Comparison of ENCODE assay signal across 8 cellular contexts in the genomic region with DNA sequence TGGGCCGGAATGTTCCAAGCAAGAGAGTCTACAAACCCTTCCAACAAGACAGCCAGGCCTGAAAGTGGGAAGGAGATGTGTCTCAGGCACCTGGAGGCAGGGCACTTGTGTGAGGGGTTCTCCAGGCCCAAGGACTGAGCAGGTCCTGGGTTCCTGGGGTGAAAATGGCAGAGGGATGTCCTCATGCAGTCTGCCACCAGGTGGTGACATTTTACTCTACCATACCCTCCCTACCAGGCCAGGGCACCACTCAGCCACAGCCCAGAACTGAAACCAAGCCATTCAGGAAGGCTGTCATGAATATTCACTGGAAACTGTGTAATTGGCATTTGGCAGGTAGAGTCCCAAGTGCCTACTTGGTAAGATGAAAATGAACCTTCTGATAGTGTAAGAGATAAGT.
A peak's percentile ranks its signal among the peaks of the same experiment; 100 is the strongest.
DNase-seq lines count a peak whose midpoint lies in the region; ATAC-seq and FAIRE-seq lines count a peak whose summit lies in the region.

No MANE protein-coding gene starts in this region.

- H3K27me3 ChIP-seq in Karpas-422 (ENCODE audit: low read length): no peaks in the 10 kb centered on the region
- H3K27me3 ChIP-seq in right cardiac atrium (ENCODE audit: control insufficient read depth, insufficient read depth): no peaks in the 10 kb centered on the region

- H3K4me3 ChIP-seq in Karpas-422 (ENCODE audit: low read length) (no peak overlapping the region), right cardiac atrium (ENCODE audit: low read length) (no peak overlapping the region)

- H3K27ac Mint-ChIP-seq in activated naive CD8-positive, alpha-beta T cell treated with anti-CD3 and anti-CD28 coated beads for 36 hours: no peak overlapping the region

- H3K36me3 ChIP-seq in Karpas-422 (ENCODE audit: insufficient read depth, low read length): no peaks in the 10 kb centered on the region

- H3K9me3 ChIP-seq in Karpas-422 (ENCODE audit: low read length) (no peaks in the 10 kb centered on the region), right cardiac atrium (ENCODE audit: control insufficient read depth, low read length) (no peaks in the 10 kb centered on the region)

- H3K9me2 ChIP-seq in Karpas-422 (replicated peaks; ENCODE audit: insufficient read depth, low read length): no peaks in the 10 kb centered on the region

- intact Hi-C loops in right cardiac atrium (cut with DNase I): loop anchor here in 1 of 4 donors (10.0 kb wide), 2 partner anchors 195 to 345 kb away; no protein-coding TSS in a partner anchor

- peak; percentile 40 for DNase-seq in DMS153 (lab: John Stamatoyannopoulos, UW)
- peak; percentile 85 for DNase-seq in Karpas-422
- peak; percentile 5 for DNase-seq in RCC 7860 (ENCODE audit: low spot score)
- peak; percentile 39 for DNase-seq in activated naive CD8-positive, alpha-beta T cell treated with anti-CD3 and anti-CD28 coated beads for 36 hours
- peak in 1 of 3 donors; percentile 57 for DNase-seq in right cardiac atrium
- peak; percentile 1 to 14 for DNase-seq in stimulated activated CD4-positive, alpha-beta T cell treated with anti-CD3 and anti-CD28 coated beads, Interleukin-12 subunit alpha, Interleukin-12 subunit beta, amount 100 ng/mL, for 24 hours (ENCODE audit: low read depth in 2 of 2)

- no peak overlapping the region for H3K4me2 ChIP-seq in Karpas-422 (ENCODE audit: low read depth, low read length, poor library complexity, severe bottlenecking)

- H3K4me1 ChIP-seq in Karpas-422 (ENCODE audit: low read length) (no peaks in the 10 kb centered on the region), right cardiac atrium (ENCODE audit: control insufficient read depth, insufficient read depth, low read length) (no peaks in the 10 kb centered on the region)

- H3K27ac ChIP-seq in Karpas-422 (ENCODE audit: low read length): no peak overlapping the region
- H3K27ac ChIP-seq in right cardiac atrium (ENCODE audit: low read length): no peak overlapping the region

- no peaks in the 10 kb centered on the region for H3K9me3 Mint-ChIP-seq in activated naive CD8-positive, alpha-beta T cell treated with anti-CD3 and anti-CD28 coated beads for 36 hours

- no peaks in the 10 kb centered on the region for H4K20me1 ChIP-seq in Karpas-422 (ENCODE audit: insufficient read depth, low read depth, low read length)

- no peak overlapping the region for H3K4me3 Mint-ChIP-seq in activated naive CD8-positive, alpha-beta T cell treated with anti-CD3 and anti-CD28 coated beads for 36 hours

- no peaks in the 10 kb centered on the region for H3K27me3 Mint-ChIP-seq in activated naive CD8-positive, alpha-beta T cell treated with anti-CD3 and anti-CD28 coated beads for 36 hours

- peak; percentile 82 for ATAC-seq in GM21526 (IDR thresholded peaks at IDR 0.05; ENCODE audit: low FRiP score, unreplicated experiment)
- ATAC-seq in right cardiac atrium: peak; percentile 61 to 62
- no peak for ATAC-seq in HG02938 (IDR thresholded peaks at IDR 0.05; ENCODE audit: unreplicated experiment)

- no peak overlapping the region for H3K9ac ChIP-seq in Karpas-422 (ENCODE audit: low read length)

- 71% methylated on average over 1 of the region's 1 CpG for WGBS in right cardiac atrium

- H3K36me3 Mint-ChIP-seq in activated naive CD8-positive, alpha-beta T cell treated with anti-CD3 and anti-CD28 coated beads for 36 hours: no peaks in the 10 kb centered on the region

- no peaks in the 10 kb centered on the region for H3K79me2 ChIP-seq in Karpas-422 (ENCODE audit: low read length)

- peaks cover 4% of the 10 kb centered on the region for H3K4me1 Mint-ChIP-seq in activated naive CD8-positive, alpha-beta T cell treated with anti-CD3 and anti-CD28 coated beads for 36 hours

- FAIRE-seq in RCC 7860 (lab: Jason Lieb, UNC): no peak

- H2AFZ ChIP-seq in Karpas-422 (ENCODE audit: low read length): no peak overlapping the region
